ENCODE assay signal across 8 cellular contexts in genomic region chr17:78745407-78746088, GRCh38. TPM values are rescaled to one million over a fixed set of nuclear protein-coding genes. Genes with fewer than 3 reads are reported as not detected.
DNase-seq lines count a peak whose midpoint lies in the region; ATAC-seq, FAIRE-seq and TF ChIP-seq lines count a peak whose summit lies in the region.

No MANE protein-coding gene starts in this region.

- H3K4me2 ChIP-seq in GM12878 (ENCODE audit: control insufficient read depth, insufficient read depth) (peak overlapping the region; percentile 51), HepG2 (ENCODE audit: low read depth, low read length) (peak overlapping the region; percentile 76)

- TF ChIP-seq RAD21 in GM12878 (IDR thresholded peaks at IDR 0.05; ENCODE audit: insufficient read depth, low read depth, low read length) (peak; percentile 55), HepG2 (CRISPR knock-in tag; IDR thresholded peaks at IDR 0.05) (peak; percentile 34; the same call in 1 of the 2 replicates)

- CTCF ChIA-PET in Panc1 (lab: Charles Lee) (no interaction called here), GM12878 (lab: Yijun Ruan, JAX) (interaction anchor here (1.6 to 5.0 kb wide), 3 partner anchors 10 to 36 kb away, joined by 9 to 56 read pairs (median 35); no protein-coding TSS in a partner anchor), HepG2 (lab: Yijun Ruan, JAX; ENCODE audit: low intra/inter-chr PET ratio, low total read pairs) (interaction anchor here (0.6 to 2.0 kb wide), 2 partner anchors 107 to 248 kb away, joined by 3 to 15 read pairs; no protein-coding TSS in a partner anchor)

- H3K4me1 ChIP-seq in cardiac muscle cell (ENCODE audit: low read depth) (peaks cover 3% of the 10 kb centered on the region), right cardiac atrium (ENCODE audit: control insufficient read depth, insufficient read depth, low read length) (peaks cover 17% of the 10 kb centered on the region), Panc1 (ENCODE audit: control insufficient read depth, insufficient read depth, low read length) (peaks cover 4% of the 10 kb centered on the region; the same call in 1 of the 2 replicates), GM12878 (ENCODE audit: control insufficient read depth, insufficient read depth, low read length) (peaks cover 72% of the 10 kb centered on the region), HepG2 (ENCODE audit: insufficient read depth, low read length) (peaks cover 65% of the 10 kb centered on the region), tibial nerve (peaks cover 0 to 56% (median 24%) of the 10 kb centered on the region in 4 donors)

- RAD21 ChIA-PET in GM12878 (lab: Charles Lee; ENCODE audit: unreplicated experiment): interaction anchor here (0.9 to 6.2 kb wide), 6 partner anchors 9 to 36 kb away, joined by 3 to 58 read pairs (median 5); partner anchors contain the start of gene CYTH1

- H3K4me3 ChIP-seq in cardiac muscle cell (no peak overlapping the region), right cardiac atrium (ENCODE audit: low read length) (no peak overlapping the region), Panc1 (ENCODE audit: low read depth in 2 of 2, low read length in 2 of 2) (no peak overlapping the region), GM12878 (no peak overlapping the region), HepG2 (replicated peaks in 1 of 3; ENCODE audit: insufficient read depth in 1 of 3, low read depth in 2 of 3, low read length in 3 of 3) (no peak overlapping the region), tibial nerve (no peak overlapping the region)

- TF ChIP-seq POLR2A in GM12878 (IDR thresholded peaks at IDR 0.05; ENCODE audit: low read depth, low read length): no peak
- TF ChIP-seq POLR2A in HepG2 (IDR thresholded peaks at IDR 0.05; ENCODE audit: insufficient read depth in 1 of 2, low read depth in 2 of 2, low read length in 2 of 2): no peak
- no peak for TF ChIP-seq POLR2A in tibial nerve (IDR thresholded peaks at IDR 0.05)

- H3K9ac ChIP-seq in GM12878 (ENCODE audit: control insufficient read depth, insufficient read depth, low read length): no peak overlapping the region
- no peak overlapping the region for H3K9ac ChIP-seq in HepG2 (ENCODE audit: insufficient read depth, low read depth, low read length)

- FAIRE-seq in GM12878 (lab: Jason Lieb, UNC) (no peak), HepG2 (lab: Jason Lieb, UNC) (peak; percentile 53)

- H2AFZ ChIP-seq in GM12878 (ENCODE audit: control insufficient read depth, low read depth, low read length): no peak overlapping the region
- H2AFZ ChIP-seq in HepG2 (ENCODE audit: low read length): no peak overlapping the region

- TF ChIP-seq CTCF in cardiac muscle cell (IDR thresholded peaks at IDR 0.05; ENCODE audit: low read depth, low read length) (peak; percentile 46), Panc1 (IDR thresholded peaks at IDR 0.05) (peak; percentile 84), GM12878 (IDR thresholded peaks at IDR 0.05 in 2 of 3, conservative IDR thresholded peaks at IDR 0.05 in 1 of 3; ENCODE audit: control insufficient read depth in 2 of 3, extremely low read depth in 1 of 3, insufficient read depth in 1 of 3, low read depth in 3 of 3, low read length in 3 of 3) (peak; percentile 35 to 51 (median 42); a peak in 4 of 6 replicates), HepG2 (CRISPR knock-in tag; IDR thresholded peaks at IDR 0.05) (peak; percentile 66), tibial nerve (IDR thresholded peaks at IDR 0.05) (peak; percentile 46 to 72 (median 69))

- ATAC-seq in right cardiac atrium (no peak), Panc1 (peak; percentile 56; the same call in 1 of the 2 replicates), GM12878 (no peak), HepG2 (no peak), GM18870 (IDR thresholded peaks at IDR 0.05; ENCODE audit: unreplicated experiment) (no peak), HG03342 (IDR thresholded peaks at IDR 0.05; ENCODE audit: unreplicated experiment) (no peak)

- intact Hi-C loops in right cardiac atrium (cut with DNase I) (no loop called here), Panc1 (cut with micrococcal nuclease; ENCODE audit: unreplicated experiment) (no loop called here), GM12878 (cut with micrococcal nuclease; ENCODE audit: unreplicated experiment) (loop anchor here (2.0 kb wide), 1 partner anchor 249 kb away; no protein-coding TSS in a partner anchor), HepG2 (cut with micrococcal nuclease; ENCODE audit: unreplicated experiment) (loop anchor here (2.0 to 5.0 kb wide), 2 partner anchors 37 to 249 kb away; partner anchors contain the start of gene CYTH1)

- H3K36me3 ChIP-seq in cardiac muscle cell (no peaks in the 10 kb centered on the region), Panc1 (ENCODE audit: control insufficient read depth, insufficient read depth, low read length) (no peaks in the 10 kb centered on the region), GM12878 (ENCODE audit: control insufficient read depth in 2 of 2, insufficient read depth in 2 of 2, low read length in 1 of 2) (peaks cover 6 to 11% of the 10 kb centered on the region in 2 experiments), HepG2 (replicated peaks in 1 of 2; ENCODE audit: control insufficient read depth in 1 of 2, insufficient read depth in 2 of 2, low read length in 2 of 2) (peaks cover 1 to 4% of the 10 kb centered on the region in 2 experiments; a peak in 3 of 5 replicates), tibial nerve (no peaks in the 10 kb centered on the region)

- SMC1A ChIA-PET in GM12878 (lab: Charles Lee; ENCODE audit: uncharacterized antibody, unreplicated experiment): interaction anchor here (0.7 to 4.6 kb wide), 12 partner anchors 10 to 248 kb away, joined by 3 to 41 read pairs (median 5); no protein-coding TSS in a partner anchor

- WGBS in right cardiac atrium: 71% methylated on average over 12 of the region's 12 CpGs
- 22% methylated on average over 12 of the region's 12 CpGs for WGBS in GM12878 (ENCODE audit: insufficient coverage, insufficient replicate concordance, low lambda C conversion rate, missing lambda C conversion rate)
- 40% methylated on average over 12 of the region's 12 CpGs for WGBS in HepG2 (ENCODE audit: low lambda C conversion rate)
- WGBS in tibial nerve, 2 donors: 69 to 77% methylated on average over 12 of the region's 12 CpGs

- POLR2A ChIA-PET in Panc1 (lab: Charles Lee): no interaction called here
- POLR2A ChIA-PET in GM12878 (lab: Charles Lee): interaction anchor here (0.6 to 1.1 kb wide), 2 partner anchors 10 to 23 kb away, joined by 3 read pairs; no protein-coding TSS in a partner anchor
- POLR2A ChIA-PET in HepG2 (lab: Yijun Ruan, JAX): no interaction called here

- DNase-seq in cardiac muscle cell (ENCODE audit: low read depth in 1 of 2, low spot score in 1 of 2): peak; percentile 53 to 63
- no peak for DNase-seq in right cardiac atrium
- DNase-seq in Panc1 (ENCODE audit: low read depth, low spot score): no peak
- DNase-seq in GM12878 (ENCODE audit: low read depth, low spot score): no peak
- peak; percentile 52 for DNase-seq in HepG2 (ENCODE audit: low spot score)
- DNase-seq in tibial nerve (ENCODE audit: low spot score in 2 of 2): peak in 1 of 2 donors; percentile 48

- H3K27me3 ChIP-seq in cardiac muscle cell: no peaks in the 10 kb centered on the region
- no peaks in the 10 kb centered on the region for H3K27me3 ChIP-seq in right cardiac atrium (ENCODE audit: control insufficient read depth, insufficient read depth)
- no peaks in the 10 kb centered on the region for H3K27me3 ChIP-seq in Panc1 (ENCODE audit: control insufficient read depth, insufficient read depth, low read length)
- no peaks in the 10 kb centered on the region for H3K27me3 ChIP-seq in GM12878 (replicated peaks in 1 of 2; ENCODE audit: control insufficient read depth in 2 of 2, insufficient read depth in 2 of 2, low read length in 1 of 2)
- H3K27me3 ChIP-seq in HepG2 (ENCODE audit: control insufficient read depth in 1 of 2, insufficient read depth in 2 of 2, low read length in 2 of 2): no peaks in the 10 kb centered on the region
- H3K27me3 ChIP-seq in tibial nerve: no peaks in the 10 kb centered on the region

- H4K20me1 ChIP-seq in GM12878 (ENCODE audit: control insufficient read depth, insufficient read depth) (0 out of 2 replicates have a peak, but pooled peaks cover 2% of the 10 kb centered on the region), HepG2 (ENCODE audit: insufficient read depth, low read length) (peaks cover 2% of the 10 kb centered on the region; the same call in 1 of the 2 replicates)

- peaks cover 97% of the 10 kb centered on the region for H3K79me2 ChIP-seq in GM12878 (ENCODE audit: control insufficient read depth, insufficient read depth, low read length)
- peaks cover 67% of the 10 kb centered on the region for H3K79me2 ChIP-seq in HepG2 (ENCODE audit: insufficient read depth, low read length)

- H3K27ac ChIP-seq in cardiac muscle cell: no peak overlapping the region
- H3K27ac ChIP-seq in right cardiac atrium (ENCODE audit: low read length): no peak overlapping the region
- no peak overlapping the region for H3K27ac ChIP-seq in Panc1 (ENCODE audit: low read length)
- H3K27ac ChIP-seq in GM12878 (ENCODE audit: control insufficient read depth, insufficient read depth): 0 out of 2 replicates have a peak overlapping the region, but pooled peaks have one; percentile 20
- peak overlapping the region; percentile 93 for H3K27ac ChIP-seq in HepG2 (ENCODE audit: extremely low read length, insufficient read depth, low read length)
- peak overlapping the region in 2 of 4 donors; percentile 64 to 85 for H3K27ac ChIP-seq in tibial nerve

- H3K9me3 ChIP-seq in cardiac muscle cell (ENCODE audit: low read depth): no peaks in the 10 kb centered on the region
- no peaks in the 10 kb centered on the region for H3K9me3 ChIP-seq in right cardiac atrium (ENCODE audit: control insufficient read depth, low read length)
- no peaks in the 10 kb centered on the region for H3K9me3 ChIP-seq in Panc1 (ENCODE audit: control insufficient read depth, insufficient read depth, low read depth, low read length)
- H3K9me3 ChIP-seq in GM12878 (replicated peaks; ENCODE audit: control insufficient read depth, insufficient read depth, low read length): no peaks in the 10 kb centered on the region
- no peaks in the 10 kb centered on the region for H3K9me3 ChIP-seq in HepG2 (ENCODE audit: low read length)
- H3K9me3 ChIP-seq in tibial nerve: no peaks in the 10 kb centered on the region

- no peak for TF ChIP-seq EP300 in GM12878 (IDR thresholded peaks at IDR 0.05; ENCODE audit: borderline replicate concordance in 1 of 2, control insufficient read depth in 1 of 2, low read depth in 2 of 2, low read length in 2 of 2)
- TF ChIP-seq EP300 in HepG2 (IDR thresholded peaks at IDR 0.05; ENCODE audit: low read depth in 2 of 2, low read length in 2 of 2): no peak
- TF ChIP-seq EP300 in HepG2 (CRISPR knock-in tag; IDR thresholded peaks at IDR 0.05; ENCODE audit: borderline replicate concordance): no peak
- no peak for TF ChIP-seq EP300 in tibial nerve (IDR thresholded peaks at IDR 0.05)

- BruUV-seq in Panc1 (replicated peaks; lab: Mats Ljungman, UMichigan) (no TSS peak), GM12878 (replicated peaks; lab: Mats Ljungman, UMichigan) (no TSS peak), HepG2 (replicated peaks; lab: Mats Ljungman, UMichigan) (no TSS peak)

- in situ Hi-C loops in Panc1 (cut with HindIII; ENCODE audit: low pct_unique_long_range_greater_than_20kb, low sequenced_read_pairs): no loop called here
- in situ Hi-C loops in GM12878 (cut with MboI): no loop called here
- in situ Hi-C loops in HepG2 (cut with HindIII; ENCODE audit: extremely low pct_ligation_motif_present, low pct_unique_long_range_greater_than_20kb): no loop called here

RNA-seq across cellular contexts. Expression of gene CYTH1, which starts 36.5 kb away (rescaled TPM):
- 25.2 and 39.6 TPM in 2 replicates for total RNA-seq in cardiac muscle cell
- polyA plus RNA-seq in cardiac muscle cell: 21.9 and 36.4 TPM in 2 replicates
- total RNA-seq in right cardiac atrium: 10 to 100 TPM; 31.2 to 39.1 (median 36.7) TPM
- 22.5 TPM for polyA plus RNA-seq in right cardiac atrium
- total RNA-seq in Panc1 (2021; ENCODE audit: unreplicated experiment): 46.7 TPM
- 35.3 TPM for polyA plus RNA-seq in Panc1 (2012; ENCODE audit: insufficient read length)
- total RNA-seq in GM12878 (2013; cell fraction: nucleolus; rRNA removed): 559 and 619 TPM in 2 replicates
- 92.6 and 97.8 TPM in 2 replicates for total RNA-seq in GM12878 (2014; rRNA removed)
- total RNA-seq in GM12878 (2014; rRNA removed; fragmentation: Illumina TruSeq; extraction: Trizol): 130 and 134 TPM in 2 replicates
- 165 and 167 TPM in 2 replicates for total RNA-seq in GM12878 (2021)
- polyA plus RNA-seq in GM12878 (2011; ENCODE audit: low read depth): 88.3 TPM
- 141 and 188 TPM in 2 replicates for polyA plus RNA-seq in GM12878 (2011; rRNA removed)
- 170 and 179 TPM in 2 replicates for polyA plus RNA-seq in GM12878 (2011; cell fraction: cytosol; rRNA removed)
- polyA plus RNA-seq in GM12878 (2011; cell fraction: nucleus; rRNA removed): 778 and 997 TPM in 2 replicates
- polyA plus RNA-seq in GM12878 (2012): 136 and 161 TPM in 2 replicates
- 160 and 179 TPM in 2 replicates for polyA plus RNA-seq in GM12878 (2014; fragmentation: Illumina TruSeq; extraction: Trizol)
- polyA plus RNA-seq in GM12878 (2014; fragmentation: Nextera tagmentation; extraction: Ambion mirVana): 10 to 100 TPM in 1 of 2 experiments, 1 to 10 TPM in 1; 6.6 to 11.8 TPM
- polyA plus RNA-seq in GM12878 (2014; rRNA removed): 162 and 172 TPM in 2 replicates
- 100 to 1,000 TPM; 138 to 153 TPM for polyA plus RNA-seq in GM12878 (2016; fragmentation: Nextera tagmentation; extraction: Ambion mirVana)
- 135 and 140 TPM in 2 replicates for polyA minus RNA-seq in GM12878 (2011; rRNA and poly(A)+ RNA removed)
- polyA minus RNA-seq in GM12878 (2011; cell fraction: cytosol; rRNA and poly(A)+ RNA removed): 38.6 and 44.8 TPM in 2 replicates
- polyA minus RNA-seq in GM12878 (2011; cell fraction: nucleus; rRNA and poly(A)+ RNA removed): 165 and 192 TPM in 2 replicates
- 20.1 and 21.3 TPM in 2 replicates for total RNA-seq in HepG2 (2016; rRNA removed; fragmentation: Illumina TruSeq; extraction: Trizol)
- 4.6 and 4.8 TPM in 2 replicates for total RNA-seq in HepG2 (2016; cell fraction: cytosol; rRNA removed; fragmentation: Illumina TruSeq; extraction: Trizol; ENCODE audit: low read depth)
- 20.2 and 20.6 TPM in 2 replicates for total RNA-seq in HepG2 (2016; cell fraction: insoluble cytoplasmic fraction; rRNA removed; fragmentation: Illumina TruSeq; extraction: Trizol)
- 12.9 and 13.2 TPM in 2 replicates for total RNA-seq in HepG2 (2016; cell fraction: membrane; rRNA removed; fragmentation: Illumina TruSeq; extraction: Trizol)
- 21.3 and 24.7 TPM in 2 replicates for total RNA-seq in HepG2 (2016; cell fraction: nucleus; rRNA removed; fragmentation: Illumina TruSeq; extraction: Trizol)
- 48.9 and 66.5 TPM in 2 replicates for polyA plus RNA-seq in HepG2 (2011; rRNA removed)
- 36.2 and 36.3 TPM in 2 replicates for polyA plus RNA-seq in HepG2 (2011; cell fraction: cytosol; rRNA removed)
- polyA plus RNA-seq in HepG2 (2011; cell fraction: nucleus; rRNA removed): 233 and 263 TPM in 2 replicates
- polyA plus RNA-seq in HepG2 (2012): 33.2 and 38.1 TPM in 2 replicates
- polyA plus RNA-seq in HepG2 (2016; cell fraction: cytosol; fragmentation: Illumina TruSeq; extraction: Trizol; ENCODE audit: low read depth): 2.0 TPM in 2 replicates
- polyA plus RNA-seq in HepG2 (2016; cell fraction: insoluble cytoplasmic fraction; fragmentation: Illumina TruSeq; extraction: Trizol; ENCODE audit: low read depth): 22.9 and 27.1 TPM in 2 replicates
- polyA plus RNA-seq in HepG2 (2016; cell fraction: membrane; fragmentation: Illumina TruSeq; extraction: Trizol; ENCODE audit: low read depth): 7.5 and 8.2 TPM in 2 replicates
- polyA plus RNA-seq in HepG2 (2016; cell fraction: nucleus; fragmentation: Illumina TruSeq; extraction: Trizol; ENCODE audit: insufficient read depth, low read depth): 48.3 and 49.0 TPM in 2 replicates
- 20.1 and 43.0 TPM in 2 replicates for polyA minus RNA-seq in HepG2 (2011; rRNA and poly(A)+ RNA removed; ENCODE audit: low replicate concordance)
- 16.4 and 17.8 TPM in 2 replicates for polyA minus RNA-seq in HepG2 (2011; cell fraction: cytosol; rRNA and poly(A)+ RNA removed)
- 66.4 and 72.6 TPM in 2 replicates for polyA minus RNA-seq in HepG2 (2011; cell fraction: nucleus; rRNA and poly(A)+ RNA removed)
- total RNA-seq in tibial nerve: 10 to 100 TPM; 53.1 to 81.0 (median 63.8) TPM

Comparison
In these comparisons a context has a peak if more than half of its experiments do, and no peak if none do; other contexts are left out.
1. DNase-seq: peak in cardiac muscle cell (2 of 2) and HepG2 (single experiment); none in right cardiac atrium (0 of 3), Panc1 (single experiment) and GM12878 (single experiment).
2. H3K27ac ChIP-seq: peak in GM12878 (single experiment) and HepG2 (single experiment); none in cardiac muscle cell (single experiment), right cardiac atrium (single experiment) and Panc1 (single experiment).
3. intact Hi-C loops: an anchor here in GM12878 (2.0 kb wide) and HepG2 (2.0 to 5.0 kb wide); none called in right cardiac atrium and Panc1.
4. Peak in every context shown above with its lines, with median percentiles within 50 percentile points of each other: CTCF ChIP-seq.